ENCODE assay signal across 1 cellular context in genomic region chrX:115884121-115884520, GRCh38.
A peak's percentile ranks its signal among the peaks of the same experiment; 100 is the strongest.
TF ChIP-seq lines count a peak whose summit lies in the region.

No MANE protein-coding gene starts in this region.

TF ChIP-seq in HEK293, 187 proteins besides CTCF, POLR2A, EP300 and RAD21 (continued from another document):
- TF ChIP-seq ZNF514 (tag by site-specific recombination; IDR thresholded peaks at IDR 0.05) (0 out of 2 replicates have a peak, but pooled peaks have one; percentile 72), ZNF530 (tag by site-specific recombination; IDR thresholded peaks at IDR 0.05; ENCODE audit: low read depth) (peak; percentile 88), ZXDB (tag by site-specific recombination; IDR thresholded peaks at IDR 0.05) (peak; percentile 85), ZNF704 (tag by site-specific recombination; IDR thresholded peaks at IDR 0.05) (peak; percentile 76; the same call in 1 of the 2 replicates), AEBP2 (tag by site-specific recombination; IDR thresholded peaks at IDR 0.05; ENCODE audit: borderline replicate concordance) (peak; percentile 96; the same call in 1 of the 2 replicates), ZNF518A (tag by site-specific recombination; conservative IDR thresholded peaks at IDR 0.05; ENCODE audit: low read depth) (peak; percentile 96), ZNF426 (tag by site-specific recombination; IDR thresholded peaks at IDR 0.05) (peak; percentile 99), ZNF510 (tag by site-specific recombination; IDR thresholded peaks at IDR 0.05; ENCODE audit: insufficient replicate concordance) (peak; percentile 87), ZNF266 (tag by site-specific recombination; IDR thresholded peaks at IDR 0.05; ENCODE audit: low read depth) (peak; percentile 96), GLIS1 (tag by site-specific recombination; IDR thresholded peaks at IDR 0.05) (peak; percentile 19; the same call in 1 of the 2 replicates), ZNF223 (tag by site-specific recombination; IDR thresholded peaks at IDR 0.05) (peak; percentile 64; the same call in 1 of the 2 replicates), ZNF664 (tag by site-specific recombination; IDR thresholded peaks at IDR 0.05) (peak; percentile 33; the same call in 1 of the 2 replicates), ZBTB11 (tag by site-specific recombination; conservative IDR thresholded peaks at IDR 0.05; ENCODE audit: low read depth) (peak; percentile 88), ZNF140 (tag by site-specific recombination; IDR thresholded peaks at IDR 0.05) (peak; percentile 98), ZBTB21 (tag by site-specific recombination; IDR thresholded peaks at IDR 0.05) (peak; percentile 81), BCL11B (tag by site-specific recombination; IDR thresholded peaks at IDR 0.05; ENCODE audit: low read depth) (peak; percentile 53; the same call in 1 of the 2 replicates), ZNF433 (tag by site-specific recombination; IDR thresholded peaks at IDR 0.05; ENCODE audit: low read depth) (peak; percentile 98), ZNF394 (tag by site-specific recombination; IDR thresholded peaks at IDR 0.05; ENCODE audit: borderline replicate concordance) (peak; percentile 99), ZFP3 (tag by site-specific recombination; IDR thresholded peaks at IDR 0.05; ENCODE audit: low read depth) (peak; percentile 65), KLF7 (tag by site-specific recombination; IDR thresholded peaks at IDR 0.05; ENCODE audit: borderline replicate concordance) (peak; percentile 41; the same call in 1 of the 2 replicates), ZNF623 (tag by site-specific recombination; IDR thresholded peaks at IDR 0.05) (peak; percentile 81), ZNF580 (tag by site-specific recombination; IDR thresholded peaks at IDR 0.05) (peak; percentile 70; the same call in 1 of the 2 replicates), GFI1B (tag by site-specific recombination; IDR thresholded peaks at IDR 0.05) (peak; percentile 71)
TF ChIP-seq in HEK293: peak in this region for 46; not testable (repeated sequence) for 141.
